Comparison of ENCODE assay signal across 16 cellular contexts in the genomic region with DNA sequence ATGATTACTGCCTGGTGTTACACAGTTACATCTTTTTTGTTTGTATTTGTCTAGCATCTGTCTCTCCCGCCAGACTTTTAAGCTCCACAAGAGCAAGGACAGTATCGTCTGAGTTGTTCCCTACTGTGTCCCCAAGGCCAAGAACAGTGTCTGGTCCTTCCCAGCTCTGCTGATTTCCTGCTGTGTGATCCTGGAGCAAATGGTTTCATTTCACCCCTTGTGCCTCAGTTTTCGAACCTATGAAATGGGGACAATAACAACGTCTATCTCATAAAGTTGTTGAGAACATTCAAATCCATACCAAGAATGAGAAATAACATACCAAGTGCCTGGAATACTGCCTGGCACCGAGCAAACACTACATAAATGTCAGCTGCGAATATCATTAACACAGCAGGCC. TPM values are rescaled to one million over a fixed set of nuclear protein-coding genes. Genes with fewer than 3 reads are reported as not detected.
DNase-seq lines count a peak whose midpoint lies in the region; ATAC-seq, FAIRE-seq and TF ChIP-seq lines count a peak whose summit lies in the region.
"Had no signal": no experiment of that assay in that cellular context is flagged by ENCODE, and none has a peak within 500 bp of the region (broad histone marks: within the 10 kb centered on the region; RNA-seq: fewer than 3 reads in every experiment).

No MANE protein-coding gene starts in this region.

- TF ChIP-seq CTCF in OCI-LY1 (IDR thresholded peaks at IDR 0.05; ENCODE audit: low read length) (no peak), bronchial epithelial cell (IDR thresholded peaks at IDR 0.05; ENCODE audit: insufficient read depth, low read length, severe bottlenecking) (no peak), sigmoid colon (IDR thresholded peaks at IDR 0.05) (no peak), pancreas (IDR thresholded peaks at IDR 0.05) (no peak)

- H3K4me1 Mint-ChIP-seq in activated CD4-positive, alpha-beta T cell treated with anti-CD3 and anti-CD28 coated beads for 36 hours, result peaks cover 46% of the 10 kb centered on the region

- H3K36me3 ChIP-seq in OCI-LY1 (ENCODE audit: insufficient read depth, low read length) (peaks cover 14% of the 10 kb centered on the region; the same call in 1 of the 2 replicates), bronchial epithelial cell (ENCODE audit: control insufficient read depth, insufficient read depth, low read length) (peaks cover 1% of the 10 kb centered on the region), sigmoid colon (peaks cover 0 to 23% (median 6%) of the 10 kb centered on the region in 4 donors), pancreas (no peaks in the 10 kb centered on the region)

- TF ChIP-seq EP300 in sigmoid colon (IDR thresholded peaks at IDR 0.05), result no peak

- H3K4me3 Mint-ChIP-seq in activated CD4-positive, alpha-beta T cell treated with anti-CD3 and anti-CD28 coated beads for 36 hours, result no peak overlapping the region

- H3K27ac ChIP-seq in OCI-LY1 (ENCODE audit: low read depth, low read length, poor library complexity, severe bottlenecking) (peak overlapping the region; percentile 72), sigmoid colon (peak overlapping the region in 3 of 4 donors; percentile 56 to 79 (median 74)), pancreas (no peak overlapping the region)

- H3K27ac Mint-ChIP-seq in activated CD4-positive, alpha-beta T cell treated with anti-CD3 and anti-CD28 coated beads for 36 hours, result peak overlapping the region; percentile 94

- H3K27me3 ChIP-seq in OCI-LY1 (ENCODE audit: insufficient read depth, low read length) (no peaks in the 10 kb centered on the region), bronchial epithelial cell (ENCODE audit: control insufficient read depth, insufficient read depth, low read length) (no peaks in the 10 kb centered on the region), sigmoid colon (no peaks in the 10 kb centered on the region), pancreas (no peaks in the 10 kb centered on the region)
- H3K27me3 ChIP-seq: Peyer's patch, suprapubic skin had no signal

- no peaks in the 10 kb centered on the region for H3F3A ChIP-seq in OCI-LY1 (ENCODE audit: insufficient read depth, low read length)

- H3K4me1 ChIP-seq in OCI-LY1 (ENCODE audit: insufficient read depth, low read length, severe bottlenecking) (peaks cover 28% of the 10 kb centered on the region), sigmoid colon (peaks cover 0 to 41% (median 21%) of the 10 kb centered on the region in 4 donors), pancreas (no peaks in the 10 kb centered on the region)

- peaks cover 27% of the 10 kb centered on the region for H3K36me3 Mint-ChIP-seq in activated CD4-positive, alpha-beta T cell treated with anti-CD3 and anti-CD28 coated beads for 36 hours (ENCODE audit: low read depth)

- no peak overlapping the region for H3K4me2 ChIP-seq in OCI-LY1 (ENCODE audit: low read length)

- no peaks in the 10 kb centered on the region for H4K20me1 ChIP-seq in OCI-LY1 (ENCODE audit: insufficient read depth, low read length)

- no peaks in the 10 kb centered on the region for H3K9me2 ChIP-seq in OCI-LY1 (ENCODE audit: low read depth, low read length)

- CTCF ChIA-PET in activated CD4-positive, alpha-beta T cell treated with anti-CD3 and anti-CD28 coated beads for 36 hours (lab: Charles Lee), result interaction anchor here (1.2 to 1.5 kb wide), 2 partner anchors 9 to 31 kb away, joined by 4 read pairs; no protein-coding TSS in a partner anchor

- H3K9me3 ChIP-seq in OCI-LY1 (ENCODE audit: low read length), result no peaks in the 10 kb centered on the region
- H3K9me3 ChIP-seq in sigmoid colon, result no peaks in the 10 kb centered on the region
- H3K9me3 ChIP-seq in pancreas, result no peaks in the 10 kb centered on the region
- H3K9me3 ChIP-seq: Peyer's patch, suprapubic skin had no signal

- 90 to 92% methylated on average over 6 of the region's 6 CpGs for WGBS in sigmoid colon, 2 donors
- WGBS in pancreas, 2 donors, result 83 to 84% methylated on average over 6 of the region's 6 CpGs

- no peak overlapping the region for H3K9ac ChIP-seq in OCI-LY1 (ENCODE audit: low read length)

- POLR2A ChIA-PET in activated CD4-positive, alpha-beta T cell treated with anti-CD3 and anti-CD28 coated beads for 36 hours (lab: Charles Lee), result interaction anchor here (1.5 kb wide), 1 partner anchor 32 kb away, joined by 9 read pairs; a partner anchor contains a TSS

- FAIRE-seq in bronchial epithelial cell (lab: Jason Lieb, UNC), result peak; percentile 40
- no peak for FAIRE-seq in pancreas (lab: Jason Lieb, UNC)

- no peaks in the 10 kb centered on the region for H3K9me3 Mint-ChIP-seq in activated CD4-positive, alpha-beta T cell treated with anti-CD3 and anti-CD28 coated beads for 36 hours (ENCODE audit: low read depth)

- H3K4me3 ChIP-seq in OCI-LY1 (ENCODE audit: low read depth, low read length, poor library complexity, severe bottlenecking), result no peak overlapping the region
- H3K4me3 ChIP-seq in bronchial epithelial cell (ENCODE audit: low read depth, low read length), result no peak overlapping the region
- no peak overlapping the region for H3K4me3 ChIP-seq in sigmoid colon
- H3K4me3 ChIP-seq in pancreas, result no peak overlapping the region
- H3K4me3 ChIP-seq: Peyer's patch, suprapubic skin had no signal

- no peak for ATAC-seq in activated CD4-positive, alpha-beta T cell treated with anti-CD3 and anti-CD28 coated beads for 36 hours
- no peak for ATAC-seq in pancreas
- no peak for ATAC-seq in GM21619 (IDR thresholded peaks at IDR 0.05; ENCODE audit: unreplicated experiment)
- ATAC-seq: sciatic nerve had no signal

- intact Hi-C loops in activated CD4-positive, alpha-beta T cell treated with anti-CD3 and anti-CD28 coated beads for 36 hours (cut with DNase I, micrococcal nuclease), result loop anchor here in 1 of 2 experiments (2.0 kb wide), 1 partner anchor 37 kb away; a partner anchor contains a TSS
- intact Hi-C loops in sigmoid colon (cut with DNase I) (no loop called here), pancreas (cut with DNase I) (no loop called here)

- no peaks in the 10 kb centered on the region for H3K79me2 ChIP-seq in OCI-LY1 (ENCODE audit: insufficient read depth, low read length)

- no peak for TF ChIP-seq POLR2A in sigmoid colon (IDR thresholded peaks at IDR 0.05)

- no peaks in the 10 kb centered on the region for H3K27me3 Mint-ChIP-seq in activated CD4-positive, alpha-beta T cell treated with anti-CD3 and anti-CD28 coated beads for 36 hours

- H2AFZ ChIP-seq in OCI-LY1 (ENCODE audit: low read length), result no peak overlapping the region

- DNase-seq in activated CD4-positive, alpha-beta T cell treated with anti-CD3 and anti-CD28 coated beads for 36 hours, result no peak
- no peak for DNase-seq in activated CD4-positive, alpha-beta T cell treated with anti-CD3 and anti-CD28 coated beads, Interleukin-2, amount 50 U/mL, for 1 hour
- no peak for DNase-seq in bronchial epithelial cell (ENCODE audit: low read depth)
- DNase-seq in sigmoid colon, result no peak
- DNase-seq in pancreas, result no peak
- DNase-seq in AG08396 (ENCODE audit: low spot score), result no peak
- DNase-seq: activated CD8-positive, alpha-beta memory T cell treated with anti-CD3 and anti-CD28 coated beads, Interleukin-2, amount 50 U/mL, for 4 hours; head of caudate nucleus; kidney glomerular epithelial cell; Peyer's patch; T-helper 9 cell had no signal

RNA-seq across cellular contexts. Expression of a gene that starts 11.5 kb away (rescaled TPM):
- 10 to 100 TPM; 31.6 to 40.0 TPM for total RNA-seq in activated CD4-positive, alpha-beta T cell treated with anti-CD3 and anti-CD28 coated beads for 36 hours
- total RNA-seq in bronchial epithelial cell (8.3 and 10.5 TPM in 2 replicates), sigmoid colon (10 to 100 TPM; 15.1 to 31.8 (median 24.0) TPM), pancreas (10 to 100 TPM in 5 of 6 donors, 1 to 10 TPM in 1; 9.3 to 13.5 (median 12.0) TPM)
- polyA plus RNA-seq in sigmoid colon (10 to 100 TPM in 2 of 3 donors, 1 to 10 TPM in 1; 8.8 to 19.9 (median 10.2) TPM), pancreas (10 to 100 TPM; 15.0 to 19.3 TPM)

RNA-seq across cellular contexts. Expression of a gene that starts 11.8 kb away (rescaled TPM):
- total RNA-seq in activated CD4-positive, alpha-beta T cell treated with anti-CD3 and anti-CD28 coated beads for 36 hours, result 1 to 10 TPM; 3.5 to 3.6 TPM
- 0.53 and 0.64 TPM in 2 replicates for total RNA-seq in bronchial epithelial cell
- total RNA-seq in sigmoid colon, result 10 to 100 TPM in 3 of 4 donors, 1 to 10 TPM in 1; 6.6 to 21.0 (median 13.3) TPM
- polyA plus RNA-seq in sigmoid colon, result 10 to 100 TPM in 1 of 3 donors, 1 to 10 TPM in 2; 1.4 to 10.8 (median 3.7) TPM
- 1 to 10 TPM in 2 of 6 donors, under 1 TPM in 4; 0.51 to 1.5 (median 0.60) TPM for total RNA-seq in pancreas
- 1 to 10 TPM; 5.2 to 7.2 TPM for polyA plus RNA-seq in pancreas
- total RNA-seq: A172 had no signal

RNA-seq across cellular contexts. Expression of a gene that starts 30.8 kb away (rescaled TPM):
- 1 to 10 TPM; 3.4 to 4.3 TPM for total RNA-seq in activated CD4-positive, alpha-beta T cell treated with anti-CD3 and anti-CD28 coated beads for 36 hours
- total RNA-seq in bronchial epithelial cell (not detected in 2 replicates), sigmoid colon (under 1 TPM in 1 of 4 donors, not detected in 3; 0.14 TPM), pancreas (1 to 10 TPM in 5 of 6 donors, under 1 TPM in 1; 0.79 to 1.3 (median 1.2) TPM)
- polyA plus RNA-seq in sigmoid colon (1 to 10 TPM; 4.0 to 4.2 (median 4.2) TPM), pancreas (1 to 10 TPM; 1.1 to 1.2 TPM)

RNA-seq across cellular contexts. Expression of a gene that starts 32.1 kb away (rescaled TPM):
- total RNA-seq in activated CD4-positive, alpha-beta T cell treated with anti-CD3 and anti-CD28 coated beads for 36 hours, result 10 to 100 TPM; 11.1 to 16.4 TPM
- total RNA-seq in bronchial epithelial cell (15.9 and 19.5 TPM in 2 replicates), sigmoid colon (10 to 100 TPM; 13.5 to 24.4 (median 18.8) TPM), pancreas (10 to 100 TPM in 3 of 6 donors, 1 to 10 TPM in 3; 8.2 to 14.7 (median 11.0) TPM)
- polyA plus RNA-seq in sigmoid colon (1 to 10 TPM; 3.9 to 7.6 (median 4.2) TPM), pancreas (1 to 10 TPM; 4.3 to 6.1 TPM)

RNA-seq across cellular contexts. Expression of a gene that starts 32.6 kb away (rescaled TPM):
- 10 to 100 TPM; 11.6 to 14.3 TPM for total RNA-seq in activated CD4-positive, alpha-beta T cell treated with anti-CD3 and anti-CD28 coated beads for 36 hours
- total RNA-seq in bronchial epithelial cell, result 9.5 and 10.5 TPM in 2 replicates
- 10 to 100 TPM; 12.1 to 23.3 (median 14.8) TPM for total RNA-seq in sigmoid colon
- polyA plus RNA-seq in sigmoid colon, result 10 to 100 TPM; 15.0 to 21.5 (median 19.8) TPM
- 1 to 10 TPM; 5.2 to 8.6 (median 6.2) TPM for total RNA-seq in pancreas
- polyA plus RNA-seq in pancreas, result 1 to 10 TPM; 7.5 to 8.4 TPM

Comparison
In these comparisons a context has a peak if more than half of its experiments do, and no peak if none do; other contexts are left out.
1. H3K27ac ChIP-seq: peak in OCI-LY1 (single experiment) and sigmoid colon (3 of 4); none in pancreas (0 of 4).